ENCODE assay signal across 29 cellular contexts in genomic region chr14:40463886-40464285, GRCh38.
"Had no signal": no experiment of that assay in that cellular context is flagged by ENCODE, and none has a peak within 500 bp of the region (broad histone marks: within the 10 kb centered on the region; RNA-seq: fewer than 3 reads in every experiment).

No MANE protein-coding gene starts in this region.

- H3K27ac Mint-ChIP-seq: stimulated activated effector memory CD8-positive, alpha-beta T cell treated with anti-CD3 and anti-CD28 coated beads, Interleukin-12 subunit alpha, Interleukin-12 subunit beta, amount 100 ng/mL, for 72 hours; stimulated activated memory B cell treated with anti-CD40 and anti-IgM and Interleukin-4, amounts not matched to agents 10 μg/mL and 1 μg/mL and 100 μg/mL, for 72 hours; stimulated activated naive B cell treated with anti-CD40 and anti-IgM and Interleukin-4, amounts not matched to agents 10 μg/mL and 1 μg/mL and 100 μg/mL, for 72 hours; stimulated activated naive CD8-positive, alpha-beta T cell treated with anti-CD3 and anti-CD28 coated beads, Interleukin-15, Interleukin-2, amounts not matched to agents 100 ng/mL and 50 ng/mL, for 24 hours; type B pancreatic cell had no signal

- H3K4me3 ChIP-seq: stomach, suprapubic skin, testis, thoracic aorta, thyroid gland, tibial artery, tibial nerve, transverse colon, upper lobe of left lung, upper lobe of right lung, uterus, vagina had no signal

- ATAC-seq: stimulated activated naive B cell treated with anti-CD40 and anti-IgM and Interleukin-4, amounts not matched to agents 10 μg/mL and 1 μg/mL and 100 μg/mL, for 72 hours; stimulated activated naive CD8-positive, alpha-beta T cell treated with anti-CD3 and anti-CD28 coated beads, Interleukin-15, amount 100 ng/mL, for 72 hours; stimulated activated naive CD8-positive, alpha-beta T cell treated with anti-CD3 and anti-CD28 coated beads, Interleukin-15, Interleukin-2, amounts not matched to agents 100 U/mL and 50 U/mL, for 24 hours had no signal

- DNase-seq: stimulated activated CD4-positive, alpha-beta T cell treated with anti-CD3 and anti-CD28 coated beads, Interleukin-2, amount 100 ng/mL, for 48 hours; stimulated activated CD4-positive, alpha-beta T cell treated with anti-CD3 and anti-CD28 coated beads, Interleukin-4, amount 100 ng/mL, for 1 hour; stimulated activated CD4-positive, alpha-beta T cell treated with anti-CD3 and anti-CD28 coated beads, Interleukin-4, amount 100 ng/mL, for 24 hours; stimulated activated CD4-positive, alpha-beta T cell treated with anti-CD3 and anti-CD28 coated beads, Interleukin-4, amount 100 ng/mL, for 4 hours; stimulated activated CD8-positive, alpha-beta memory T cell treated with anti-CD3 and anti-CD28 coated beads, Interleukin-4, amount 100 ng/mL, for 48 hours; stimulated activated naive B cell treated with anti-CD40 and anti-IgM and Interleukin-4, amounts not matched to agents 10 μg/mL and 1 μg/mL and 100 μg/mL, for 72 hours; stimulated activated naive CD4-positive, alpha-beta T cell; stimulated activated naive CD4-positive, alpha-beta T cell treated with Interleukin-2 at 50 U/mL for 16 hours; stimulated activated naive CD8-positive, alpha-beta T cell treated with anti-CD3 and anti-CD28 coated beads, Interleukin-15, amount 100 ng/mL, for 72 hours; stimulated activated naive CD8-positive, alpha-beta T cell treated with anti-CD3 and anti-CD28 coated beads, Interleukin-15, Interleukin-2, amounts not matched to agents 100 U/mL and 50 U/mL, for 24 hours; stomach; substantia nigra; testis; thyroid gland; tibial artery; transverse colon; trophoblast cell; upper lobe of right lung; uterus had no signal

- H3K9me3 ChIP-seq: testis, thoracic aorta, thyroid gland, upper lobe of left lung, uterus, vagina had no signal

- H3K27me3 ChIP-seq: stomach, suprapubic skin, testis, thyroid gland, tibial artery, tibial nerve, transverse colon, upper lobe of left lung, upper lobe of right lung, uterus, vagina had no signal

- H3K36me3 Mint-ChIP-seq: stimulated activated effector memory CD8-positive, alpha-beta T cell treated with anti-CD3 and anti-CD28 coated beads, Interleukin-12 subunit alpha, Interleukin-12 subunit beta, amount 100 ng/mL, for 72 hours; stimulated activated memory B cell treated with anti-CD40 and anti-IgM and Interleukin-4, amounts not matched to agents 10 μg/mL and 1 μg/mL and 100 μg/mL, for 72 hours; stimulated activated naive B cell treated with anti-CD40 and anti-IgM and Interleukin-4, amounts not matched to agents 10 μg/mL and 1 μg/mL and 100 μg/mL, for 72 hours; type B pancreatic cell had no signal

- H3K27me3 Mint-ChIP-seq: stimulated activated memory B cell treated with anti-CD40 and anti-IgM and Interleukin-4, amounts not matched to agents 10 μg/mL and 1 μg/mL and 100 μg/mL, for 72 hours; stimulated activated naive B cell treated with anti-CD40 and anti-IgM and Interleukin-4, amounts not matched to agents 10 μg/mL and 1 μg/mL and 100 μg/mL, for 72 hours; stimulated activated naive CD8-positive, alpha-beta T cell treated with anti-CD3 and anti-CD28 coated beads, Interleukin-15, amount 100 ng/mL, for 72 hours; stimulated activated naive CD8-positive, alpha-beta T cell treated with anti-CD3 and anti-CD28 coated beads, Interleukin-15, Interleukin-2, amounts not matched to agents 100 ng/mL and 50 ng/mL, for 24 hours; type B pancreatic cell had no signal

- H3K36me3 ChIP-seq: stomach, suprapubic skin, thoracic aorta, thyroid gland, tibial artery, tibial nerve, transverse colon, upper lobe of left lung, upper lobe of right lung, uterus, vagina had no signal

- H3K4me1 ChIP-seq: stomach, suprapubic skin, testis, thyroid gland, tibial artery, tibial nerve, transverse colon, upper lobe of left lung, upper lobe of right lung, uterus, vagina had no signal

- H3K27ac ChIP-seq: stomach, suprapubic skin, testis, thoracic aorta, thyroid gland, tibial artery, tibial nerve, transverse colon, upper lobe of left lung, upper lobe of right lung, uterus, vagina had no signal

- FAIRE-seq: urothelium cell line had no signal

- H3K4me3 Mint-ChIP-seq: stimulated activated effector memory CD8-positive, alpha-beta T cell treated with anti-CD3 and anti-CD28 coated beads, Interleukin-12 subunit alpha, Interleukin-12 subunit beta, amount 100 ng/mL, for 72 hours; stimulated activated memory B cell treated with anti-CD40 and anti-IgM and Interleukin-4, amounts not matched to agents 10 μg/mL and 1 μg/mL and 100 μg/mL, for 72 hours; stimulated activated naive B cell treated with anti-CD40 and anti-IgM and Interleukin-4, amounts not matched to agents 10 μg/mL and 1 μg/mL and 100 μg/mL, for 72 hours; stimulated activated naive CD8-positive, alpha-beta T cell treated with anti-CD3 and anti-CD28 coated beads, Interleukin-15, amount 100 ng/mL, for 72 hours; stimulated activated naive CD8-positive, alpha-beta T cell treated with anti-CD3 and anti-CD28 coated beads, Interleukin-15, Interleukin-2, amounts not matched to agents 100 ng/mL and 50 ng/mL, for 24 hours; type B pancreatic cell had no signal

- H3K4me1 Mint-ChIP-seq: stimulated activated effector memory CD8-positive, alpha-beta T cell treated with anti-CD3 and anti-CD28 coated beads, Interleukin-12 subunit alpha, Interleukin-12 subunit beta, amount 100 ng/mL, for 72 hours; stimulated activated memory B cell treated with anti-CD40 and anti-IgM and Interleukin-4, amounts not matched to agents 10 μg/mL and 1 μg/mL and 100 μg/mL, for 72 hours; stimulated activated naive B cell treated with anti-CD40 and anti-IgM and Interleukin-4, amounts not matched to agents 10 μg/mL and 1 μg/mL and 100 μg/mL, for 72 hours; stimulated activated naive CD8-positive, alpha-beta T cell treated with anti-CD3 and anti-CD28 coated beads, Interleukin-15, amount 100 ng/mL, for 72 hours had no signal

- H3K9me3 Mint-ChIP-seq: stimulated activated memory B cell treated with anti-CD40 and anti-IgM and Interleukin-4, amounts not matched to agents 10 μg/mL and 1 μg/mL and 100 μg/mL, for 72 hours had no signal
